Comparison of ENCODE assay signal across 1 cellular context in the genomic region with DNA sequence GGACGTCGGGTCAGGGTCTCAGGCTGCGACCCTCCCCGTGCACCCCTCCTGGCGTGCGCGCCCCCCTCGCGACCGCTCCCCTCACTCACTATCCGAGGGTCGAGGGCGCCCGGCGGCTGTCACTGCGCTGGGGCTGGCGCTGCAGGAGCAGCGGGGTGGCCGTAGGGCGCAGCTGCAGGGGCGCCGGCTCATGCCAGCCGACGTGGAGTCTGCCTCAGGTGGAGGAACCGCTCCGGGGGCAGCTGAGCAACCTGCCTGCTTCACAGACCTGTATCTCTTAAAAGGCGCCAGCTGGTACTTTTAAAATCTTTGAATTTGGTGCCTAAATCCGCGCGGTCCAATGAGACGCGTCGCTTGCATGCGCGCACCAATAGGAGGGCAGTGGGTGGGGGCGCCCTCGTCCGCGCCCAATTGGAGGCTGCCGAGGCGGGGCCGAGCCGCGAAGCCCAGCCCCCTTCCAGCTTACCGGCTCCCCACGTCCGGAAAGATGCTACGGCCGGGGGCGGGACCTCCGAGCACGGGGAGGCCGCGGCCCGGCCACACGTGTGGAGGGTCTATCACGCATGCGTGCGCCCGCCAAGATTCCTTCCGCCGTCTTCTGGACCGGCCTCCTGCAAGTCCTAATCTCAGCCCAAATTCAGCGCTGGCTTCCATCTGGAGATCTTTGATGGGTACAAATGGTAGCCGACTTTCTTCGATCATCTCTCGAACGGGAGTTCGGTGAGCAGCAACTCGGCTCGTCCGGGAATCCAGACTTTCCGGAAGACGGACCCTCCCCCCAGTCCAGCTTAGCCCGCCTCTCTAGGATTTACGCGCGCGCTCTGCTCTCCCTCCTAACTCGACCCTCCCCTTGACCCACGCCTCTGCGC.
TF ChIP-seq lines count a peak whose summit lies in the region.

A gene with protein sequence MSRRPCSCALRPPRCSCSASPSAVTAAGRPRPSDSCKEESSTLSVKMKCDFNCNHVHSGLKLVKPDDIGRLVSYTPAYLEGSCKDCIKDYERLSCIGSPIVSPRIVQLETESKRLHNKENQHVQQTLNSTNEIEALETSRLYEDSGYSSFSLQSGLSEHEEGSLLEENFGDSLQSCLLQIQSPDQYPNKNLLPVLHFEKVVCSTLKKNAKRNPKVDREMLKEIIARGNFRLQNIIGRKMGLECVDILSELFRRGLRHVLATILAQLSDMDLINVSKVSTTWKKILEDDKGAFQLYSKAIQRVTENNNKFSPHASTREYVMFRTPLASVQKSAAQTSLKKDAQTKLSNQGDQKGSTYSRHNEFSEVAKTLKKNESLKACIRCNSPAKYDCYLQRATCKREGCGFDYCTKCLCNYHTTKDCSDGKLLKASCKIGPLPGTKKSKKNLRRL (minus strand): TSS at position 274 of the 869 bp plus-strand sequence. CDS start 82 bp downstream, at position 192.

TF ChIP-seq in K562, 482 proteins besides CTCF, POLR2A, EP300 and RAD21 (continued from another document and continues in another):
- TF ChIP-seq, protein P1, sequence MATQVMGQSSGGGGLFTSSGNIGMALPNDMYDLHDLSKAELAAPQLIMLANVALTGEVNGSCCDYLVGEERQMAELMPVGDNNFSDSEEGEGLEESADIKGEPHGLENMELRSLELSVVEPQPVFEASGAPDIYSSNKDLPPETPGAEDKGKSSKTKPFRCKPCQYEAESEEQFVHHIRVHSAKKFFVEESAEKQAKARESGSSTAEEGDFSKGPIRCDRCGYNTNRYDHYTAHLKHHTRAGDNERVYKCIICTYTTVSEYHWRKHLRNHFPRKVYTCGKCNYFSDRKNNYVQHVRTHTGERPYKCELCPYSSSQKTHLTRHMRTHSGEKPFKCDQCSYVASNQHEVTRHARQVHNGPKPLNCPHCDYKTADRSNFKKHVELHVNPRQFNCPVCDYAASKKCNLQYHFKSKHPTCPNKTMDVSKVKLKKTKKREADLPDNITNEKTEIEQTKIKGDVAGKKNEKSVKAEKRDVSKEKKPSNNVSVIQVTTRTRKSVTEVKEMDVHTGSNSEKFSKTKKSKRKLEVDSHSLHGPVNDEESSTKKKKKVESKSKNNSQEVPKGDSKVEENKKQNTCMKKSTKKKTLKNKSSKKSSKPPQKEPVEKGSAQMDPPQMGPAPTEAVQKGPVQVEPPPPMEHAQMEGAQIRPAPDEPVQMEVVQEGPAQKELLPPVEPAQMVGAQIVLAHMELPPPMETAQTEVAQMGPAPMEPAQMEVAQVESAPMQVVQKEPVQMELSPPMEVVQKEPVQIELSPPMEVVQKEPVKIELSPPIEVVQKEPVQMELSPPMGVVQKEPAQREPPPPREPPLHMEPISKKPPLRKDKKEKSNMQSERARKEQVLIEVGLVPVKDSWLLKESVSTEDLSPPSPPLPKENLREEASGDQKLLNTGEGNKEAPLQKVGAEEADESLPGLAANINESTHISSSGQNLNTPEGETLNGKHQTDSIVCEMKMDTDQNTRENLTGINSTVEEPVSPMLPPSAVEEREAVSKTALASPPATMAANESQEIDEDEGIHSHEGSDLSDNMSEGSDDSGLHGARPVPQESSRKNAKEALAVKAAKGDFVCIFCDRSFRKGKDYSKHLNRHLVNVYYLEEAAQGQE (CRISPR knock-in tag; IDR thresholded peaks at IDR 0.05; ENCODE audit: low read depth) = 0 out of 2 replicates have a peak, but pooled peaks have one; percentile 33
- TF ChIP-seq PYGO2 (tag; IDR thresholded peaks at IDR 0.05) (no peak), ZNF316 (IDR thresholded peaks at IDR 0.05) (no peak), TCF7 (IDR thresholded peaks at IDR 0.05; ENCODE audit: borderline replicate concordance) (no peak; the same call in 1 of the 2 replicates), RB1 (IDR thresholded peaks at IDR 0.05; ENCODE audit: low read depth) (peak; percentile 46), SMARCA5 (IDR thresholded peaks at IDR 0.05) (no peak), CBX5 (IDR thresholded peaks at IDR 0.05; ENCODE audit: borderline replicate concordance, low read depth) (no peak), JUN (IDR thresholded peaks at IDR 0.05; ENCODE audit: borderline replicate concordance, low read depth, low read length) (peak; percentile 6; the same call in 1 of the 2 replicates), JUN (CRISPR knock-in tag; IDR thresholded peaks at IDR 0.05; ENCODE audit: borderline replicate concordance) (no peak), ZFP36 (IDR thresholded peaks at IDR 0.05; ENCODE audit: low read depth, low read length, partially characterized antibody) (no peak), RFX7 (CRISPR knock-in tag; IDR thresholded peaks at IDR 0.05) (no peak), MEF2A (IDR thresholded peaks at IDR 0.05; ENCODE audit: control insufficient read depth, low read depth, low read length) (no peak), ZNF232 (CRISPR knock-in tag; IDR thresholded peaks at IDR 0.05) (no peak), CHD4 (IDR thresholded peaks at IDR 0.05; ENCODE audit: insufficient read depth, insufficient replicate concordance, low read depth, low read length, poor library complexity, severe bottlenecking) (no peak), NFIX (CRISPR knock-in tag; IDR thresholded peaks at IDR 0.05; ENCODE audit: low read depth) (no peak), NR3C1 (CRISPR knock-in tag; IDR thresholded peaks at IDR 0.05) (no peak), MCM5 (IDR thresholded peaks at IDR 0.05; ENCODE audit: low read depth) (no peak), TAF15 (IDR thresholded peaks at IDR 0.05; ENCODE audit: low read depth, low read length) (no peak), C11orf30 (IDR thresholded peaks at IDR 0.05; ENCODE audit: low read depth) (no peak), CC2D1A (IDR thresholded peaks at IDR 0.05) (peak; percentile 80; the same call in 1 of the 2 replicates), PCBP2 (IDR thresholded peaks at IDR 0.05; ENCODE audit: low read depth, low read length, poor library complexity, severe bottlenecking) (peak; percentile 8), ZNF140 (CRISPR knock-in tag; IDR thresholded peaks at IDR 0.05) (no peak), SREBF2 (CRISPR knock-in tag; IDR thresholded peaks at IDR 0.05) (no peak), ZNF584 (CRISPR knock-in tag; IDR thresholded peaks at IDR 0.05; ENCODE audit: low read depth) (no peak), PURB (CRISPR knock-in tag; IDR thresholded peaks at IDR 0.05; ENCODE audit: low read depth) (no peak), CSDE1 (IDR thresholded peaks at IDR 0.05) (no peak), MYC (IDR thresholded peaks at IDR 0.05; ENCODE audit: low read depth, low read length) (peak; percentile 96), MYC (CRISPR knock-in tag; IDR thresholded peaks at IDR 0.05; ENCODE audit: borderline replicate concordance, low read depth) (peak; percentile 80; the same call in 1 of the 2 replicates), NRF1 (conservative IDR thresholded peaks at IDR 0.05 in 1 of 2, IDR thresholded peaks at IDR 0.05 in 1 of 2) (peak; percentile 99), KAT2B (IDR thresholded peaks at IDR 0.05; ENCODE audit: low read depth, low read length) (no peak), ATF7 (IDR thresholded peaks at IDR 0.05) (peak; percentile 49; the same call in 1 of the 2 replicates), XRCC3 (IDR thresholded peaks at IDR 0.05) (no peak), ZKSCAN3 (CRISPR knock-in tag; IDR thresholded peaks at IDR 0.05) (no peak), YBX1 (IDR thresholded peaks at IDR 0.05) (no peak), NCOA1 (IDR thresholded peaks at IDR 0.05; ENCODE audit: low read depth) (no peak), NFIC (IDR thresholded peaks at IDR 0.05) (no peak)
- TF ChIP-seq, protein P2, sequence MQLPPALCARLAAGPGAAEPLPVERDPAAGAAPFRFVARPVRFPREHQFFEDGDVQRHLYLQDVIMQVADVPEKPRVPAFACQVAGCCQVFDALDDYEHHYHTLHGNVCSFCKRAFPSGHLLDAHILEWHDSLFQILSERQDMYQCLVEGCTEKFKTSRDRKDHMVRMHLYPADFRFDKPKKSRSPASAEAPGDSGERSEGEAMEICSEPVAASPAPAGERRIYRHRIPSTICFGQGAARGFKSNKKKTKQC (CRISPR knock-in tag; IDR thresholded peaks at IDR 0.05) = no peak; the same call in 1 of the 2 replicates
- TF ChIP-seq, protein P3, sequence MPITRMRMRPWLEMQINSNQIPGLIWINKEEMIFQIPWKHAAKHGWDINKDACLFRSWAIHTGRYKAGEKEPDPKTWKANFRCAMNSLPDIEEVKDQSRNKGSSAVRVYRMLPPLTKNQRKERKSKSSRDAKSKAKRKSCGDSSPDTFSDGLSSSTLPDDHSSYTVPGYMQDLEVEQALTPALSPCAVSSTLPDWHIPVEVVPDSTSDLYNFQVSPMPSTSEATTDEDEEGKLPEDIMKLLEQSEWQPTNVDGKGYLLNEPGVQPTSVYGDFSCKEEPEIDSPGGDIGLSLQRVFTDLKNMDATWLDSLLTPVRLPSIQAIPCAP (CRISPR knock-in tag; IDR thresholded peaks at IDR 0.05; ENCODE audit: borderline replicate concordance) = no peak; the same call in 1 of the 2 replicates
- TF ChIP-seq, protein P4, sequence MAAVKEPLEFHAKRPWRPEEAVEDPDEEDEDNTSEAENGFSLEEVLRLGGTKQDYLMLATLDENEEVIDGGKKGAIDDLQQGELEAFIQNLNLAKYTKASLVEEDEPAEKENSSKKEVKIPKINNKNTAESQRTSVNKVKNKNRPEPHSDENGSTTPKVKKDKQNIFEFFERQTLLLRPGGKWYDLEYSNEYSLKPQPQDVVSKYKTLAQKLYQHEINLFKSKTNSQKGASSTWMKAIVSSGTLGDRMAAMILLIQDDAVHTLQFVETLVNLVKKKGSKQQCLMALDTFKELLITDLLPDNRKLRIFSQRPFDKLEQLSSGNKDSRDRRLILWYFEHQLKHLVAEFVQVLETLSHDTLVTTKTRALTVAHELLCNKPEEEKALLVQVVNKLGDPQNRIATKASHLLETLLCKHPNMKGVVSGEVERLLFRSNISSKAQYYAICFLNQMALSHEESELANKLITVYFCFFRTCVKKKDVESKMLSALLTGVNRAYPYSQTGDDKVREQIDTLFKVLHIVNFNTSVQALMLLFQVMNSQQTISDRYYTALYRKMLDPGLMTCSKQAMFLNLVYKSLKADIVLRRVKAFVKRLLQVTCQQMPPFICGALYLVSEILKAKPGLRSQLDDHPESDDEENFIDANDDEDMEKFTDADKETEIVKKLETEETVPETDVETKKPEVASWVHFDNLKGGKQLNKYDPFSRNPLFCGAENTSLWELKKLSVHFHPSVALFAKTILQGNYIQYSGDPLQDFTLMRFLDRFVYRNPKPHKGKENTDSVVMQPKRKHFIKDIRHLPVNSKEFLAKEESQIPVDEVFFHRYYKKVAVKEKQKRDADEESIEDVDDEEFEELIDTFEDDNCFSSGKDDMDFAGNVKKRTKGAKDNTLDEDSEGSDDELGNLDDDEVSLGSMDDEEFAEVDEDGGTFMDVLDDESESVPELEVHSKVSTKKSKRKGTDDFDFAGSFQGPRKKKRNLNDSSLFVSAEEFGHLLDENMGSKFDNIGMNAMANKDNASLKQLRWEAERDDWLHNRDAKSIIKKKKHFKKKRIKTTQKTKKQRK (IDR thresholded peaks at IDR 0.05; ENCODE audit: borderline replicate concordance, low read depth, low read length) = no peak
- TF ChIP-seq, protein P5, sequence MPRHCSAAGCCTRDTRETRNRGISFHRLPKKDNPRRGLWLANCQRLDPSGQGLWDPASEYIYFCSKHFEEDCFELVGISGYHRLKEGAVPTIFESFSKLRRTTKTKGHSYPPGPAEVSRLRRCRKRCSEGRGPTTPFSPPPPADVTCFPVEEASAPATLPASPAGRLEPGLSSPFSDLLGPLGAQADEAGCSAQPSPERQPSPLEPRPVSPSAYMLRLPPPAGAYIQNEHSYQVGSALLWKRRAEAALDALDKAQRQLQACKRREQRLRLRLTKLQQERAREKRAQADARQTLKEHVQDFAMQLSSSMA (CRISPR knock-in tag; IDR thresholded peaks at IDR 0.05) = no peak
- TF ChIP-seq, protein P6, sequence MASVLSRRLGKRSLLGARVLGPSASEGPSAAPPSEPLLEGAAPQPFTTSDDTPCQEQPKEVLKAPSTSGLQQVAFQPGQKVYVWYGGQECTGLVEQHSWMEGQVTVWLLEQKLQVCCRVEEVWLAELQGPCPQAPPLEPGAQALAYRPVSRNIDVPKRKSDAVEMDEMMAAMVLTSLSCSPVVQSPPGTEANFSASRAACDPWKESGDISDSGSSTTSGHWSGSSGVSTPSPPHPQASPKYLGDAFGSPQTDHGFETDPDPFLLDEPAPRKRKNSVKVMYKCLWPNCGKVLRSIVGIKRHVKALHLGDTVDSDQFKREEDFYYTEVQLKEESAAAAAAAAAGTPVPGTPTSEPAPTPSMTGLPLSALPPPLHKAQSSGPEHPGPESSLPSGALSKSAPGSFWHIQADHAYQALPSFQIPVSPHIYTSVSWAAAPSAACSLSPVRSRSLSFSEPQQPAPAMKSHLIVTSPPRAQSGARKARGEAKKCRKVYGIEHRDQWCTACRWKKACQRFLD (CRISPR knock-in tag; IDR thresholded peaks at IDR 0.05) = peak; percentile 78
- TF ChIP-seq, protein P7, sequence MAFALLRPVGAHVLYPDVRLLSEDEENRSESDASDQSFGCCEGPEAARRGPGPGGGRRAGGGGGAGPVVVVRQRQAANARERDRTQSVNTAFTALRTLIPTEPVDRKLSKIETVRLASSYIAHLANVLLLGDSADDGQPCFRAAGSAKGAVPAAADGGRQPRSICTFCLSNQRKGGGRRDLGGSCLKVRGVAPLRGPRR (CRISPR knock-in tag; IDR thresholded peaks at IDR 0.05) = no peak
- TF ChIP-seq, protein P8, sequence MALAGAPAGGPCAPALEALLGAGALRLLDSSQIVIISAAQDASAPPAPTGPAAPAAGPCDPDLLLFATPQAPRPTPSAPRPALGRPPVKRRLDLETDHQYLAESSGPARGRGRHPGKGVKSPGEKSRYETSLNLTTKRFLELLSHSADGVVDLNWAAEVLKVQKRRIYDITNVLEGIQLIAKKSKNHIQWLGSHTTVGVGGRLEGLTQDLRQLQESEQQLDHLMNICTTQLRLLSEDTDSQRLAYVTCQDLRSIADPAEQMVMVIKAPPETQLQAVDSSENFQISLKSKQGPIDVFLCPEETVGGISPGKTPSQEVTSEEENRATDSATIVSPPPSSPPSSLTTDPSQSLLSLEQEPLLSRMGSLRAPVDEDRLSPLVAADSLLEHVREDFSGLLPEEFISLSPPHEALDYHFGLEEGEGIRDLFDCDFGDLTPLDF (CRISPR knock-in tag; IDR thresholded peaks at IDR 0.05) = peak; percentile 35
- TF ChIP-seq, protein P9, sequence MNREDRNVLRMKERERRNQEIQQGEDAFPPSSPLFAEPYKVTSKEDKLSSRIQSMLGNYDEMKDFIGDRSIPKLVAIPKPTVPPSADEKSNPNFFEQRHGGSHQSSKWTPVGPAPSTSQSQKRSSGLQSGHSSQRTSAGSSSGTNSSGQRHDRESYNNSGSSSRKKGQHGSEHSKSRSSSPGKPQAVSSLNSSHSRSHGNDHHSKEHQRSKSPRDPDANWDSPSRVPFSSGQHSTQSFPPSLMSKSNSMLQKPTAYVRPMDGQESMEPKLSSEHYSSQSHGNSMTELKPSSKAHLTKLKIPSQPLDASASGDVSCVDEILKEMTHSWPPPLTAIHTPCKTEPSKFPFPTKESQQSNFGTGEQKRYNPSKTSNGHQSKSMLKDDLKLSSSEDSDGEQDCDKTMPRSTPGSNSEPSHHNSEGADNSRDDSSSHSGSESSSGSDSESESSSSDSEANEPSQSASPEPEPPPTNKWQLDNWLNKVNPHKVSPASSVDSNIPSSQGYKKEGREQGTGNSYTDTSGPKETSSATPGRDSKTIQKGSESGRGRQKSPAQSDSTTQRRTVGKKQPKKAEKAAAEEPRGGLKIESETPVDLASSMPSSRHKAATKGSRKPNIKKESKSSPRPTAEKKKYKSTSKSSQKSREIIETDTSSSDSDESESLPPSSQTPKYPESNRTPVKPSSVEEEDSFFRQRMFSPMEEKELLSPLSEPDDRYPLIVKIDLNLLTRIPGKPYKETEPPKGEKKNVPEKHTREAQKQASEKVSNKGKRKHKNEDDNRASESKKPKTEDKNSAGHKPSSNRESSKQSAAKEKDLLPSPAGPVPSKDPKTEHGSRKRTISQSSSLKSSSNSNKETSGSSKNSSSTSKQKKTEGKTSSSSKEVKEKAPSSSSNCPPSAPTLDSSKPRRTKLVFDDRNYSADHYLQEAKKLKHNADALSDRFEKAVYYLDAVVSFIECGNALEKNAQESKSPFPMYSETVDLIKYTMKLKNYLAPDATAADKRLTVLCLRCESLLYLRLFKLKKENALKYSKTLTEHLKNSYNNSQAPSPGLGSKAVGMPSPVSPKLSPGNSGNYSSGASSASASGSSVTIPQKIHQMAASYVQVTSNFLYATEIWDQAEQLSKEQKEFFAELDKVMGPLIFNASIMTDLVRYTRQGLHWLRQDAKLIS (CRISPR knock-in tag; IDR thresholded peaks at IDR 0.05) = peak; percentile 81; the same call in 1 of the 2 replicates
